In the genomic region with DNA sequence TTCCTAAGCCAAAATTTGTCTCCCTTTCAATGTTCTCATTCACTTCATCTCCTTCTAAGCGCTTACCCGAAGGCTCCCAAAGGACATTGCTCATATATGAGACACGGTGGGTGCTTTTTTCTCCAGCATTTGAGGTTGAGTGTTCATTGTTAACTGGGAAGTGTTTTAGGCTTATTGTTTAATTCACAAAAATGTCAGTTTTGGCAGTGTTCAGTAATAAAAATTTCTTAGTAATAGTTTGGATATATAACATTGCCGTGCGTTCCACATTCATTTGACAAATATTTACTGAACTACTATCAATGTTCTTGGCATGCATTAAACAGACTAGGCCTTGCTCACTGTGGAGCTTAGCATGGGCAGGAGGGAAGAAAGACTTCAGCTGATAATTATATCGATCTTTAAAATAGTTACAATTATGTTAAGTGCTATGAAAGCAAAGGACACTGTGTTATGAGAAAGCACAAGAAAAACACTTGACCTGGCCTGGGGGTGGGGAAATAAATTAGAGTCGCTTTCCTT, we compare ENCODE assay signal across 16 cellular contexts.
DNase-seq lines count a peak whose midpoint lies in the region; ATAC-seq, FAIRE-seq and TF ChIP-seq lines count a peak whose summit lies in the region.
"Had no signal": no experiment of that assay in that cellular context is flagged by ENCODE, and none has a peak within 500 bp of the region (broad histone marks: within the 10 kb centered on the region; RNA-seq: fewer than 3 reads in every experiment).

No MANE protein-coding gene starts in this region.

- ATAC-seq in IMR-90 (ENCODE audit: low read depth) (peak; percentile 65), GM21360 (IDR thresholded peaks at IDR 0.05; ENCODE audit: unreplicated experiment) (no peak)

- H3K56ac ChIP-seq in IMR-90 (ENCODE audit: extremely low read depth, insufficient read depth, low read length), result no peak overlapping the region

- TF ChIP-seq CTCF in IMR-90 (conservative IDR thresholded peaks at IDR 0.05; ENCODE audit: low read depth, low read length) (no peak), astrocyte (IDR thresholded peaks at IDR 0.05; ENCODE audit: insufficient read depth, low read depth, low read length) (no peak)

- H3K27me3 ChIP-seq in IMR-90 (ENCODE audit: control insufficient read depth, insufficient read depth, low read length) (no peaks in the 10 kb centered on the region), astrocyte (ENCODE audit: insufficient read depth, low read length) (no peaks in the 10 kb centered on the region)

- no peaks in the 10 kb centered on the region for H3K9me1 ChIP-seq in IMR-90 (ENCODE audit: insufficient read depth, low read length)

- no TSS peak for BruUV-seq in IMR-90 (replicated peaks; lab: Mats Ljungman, UMichigan)

- no peak overlapping the region for H3K14ac ChIP-seq in IMR-90 (replicated peaks; ENCODE audit: low read depth, low read length)

- H2BK20ac ChIP-seq in IMR-90 (ENCODE audit: low read depth, low read length), result no peak overlapping the region

- no peak overlapping the region for H3K27ac Mint-ChIP-seq in astrocyte (ENCODE audit: unreplicated experiment)
- H3K27ac Mint-ChIP-seq: CD4-positive, CD25-positive, alpha-beta regulatory T cell had no signal

- TF ChIP-seq RAD21 in IMR-90 (IDR thresholded peaks at IDR 0.05; ENCODE audit: low read length), result no peak

- no peak overlapping the region for H2BK15ac ChIP-seq in IMR-90 (ENCODE audit: low read depth, low read length)

- H3K4me1 Mint-ChIP-seq in astrocyte (ENCODE audit: low read depth, unreplicated experiment), result peaks cover 4% of the 10 kb centered on the region

- no peaks in the 10 kb centered on the region for H3K79me2 ChIP-seq in astrocyte (ENCODE audit: insufficient read depth, low read length)

- H3K36me3 ChIP-seq in IMR-90 (ENCODE audit: control insufficient read depth, insufficient read depth, low read length) (no peaks in the 10 kb centered on the region), astrocyte (ENCODE audit: insufficient read depth, low read length) (no peaks in the 10 kb centered on the region)

- H2AK9ac ChIP-seq in IMR-90 (replicated peaks; ENCODE audit: low read depth, low read length, poor library complexity), result no peak overlapping the region

- H4K8ac ChIP-seq in IMR-90 (ENCODE audit: low read depth in 2 of 2, low read length in 2 of 2), result no peak overlapping the region

- H3K4me3 Mint-ChIP-seq in astrocyte (ENCODE audit: unreplicated experiment), result no peak overlapping the region
- H3K4me3 Mint-ChIP-seq: CD4-positive, CD25-positive, alpha-beta regulatory T cell had no signal

- H3K18ac ChIP-seq in IMR-90 (ENCODE audit: low read depth, low read length), result no peak overlapping the region

- no peak overlapping the region for H3K23ac ChIP-seq in IMR-90 (ENCODE audit: low read depth, low read length)

- no peak overlapping the region for H3K4me3 ChIP-seq in IMR-90 (ENCODE audit: insufficient read depth, low read depth, low read length)
- no peak overlapping the region for H3K4me3 ChIP-seq in astrocyte (ENCODE audit: insufficient read depth, low read depth, low read length)

- intact Hi-C loops in IMR-90 (cut with micrococcal nuclease), result loop anchor here (1.0 to 5.0 kb wide), 3 partner anchors 82 to 536 kb away; a partner anchor contains a TSS

- H3K36me3 Mint-ChIP-seq in astrocyte (ENCODE audit: low read depth, unreplicated experiment), result no peaks in the 10 kb centered on the region
- H3K36me3 Mint-ChIP-seq: CD4-positive, CD25-positive, alpha-beta regulatory T cell had no signal

- H3K27ac ChIP-seq in IMR-90 (ENCODE audit: insufficient read depth, low read length) (no peak overlapping the region), astrocyte (ENCODE audit: low read depth, low read length) (no peak overlapping the region)

- POLR2A ChIA-PET in IMR-90 (lab: Charles Lee; ENCODE audit: unreplicated experiment), result no interaction called here

- no peak for TF ChIP-seq POLR2A in IMR-90 (IDR thresholded peaks at IDR 0.05; ENCODE audit: low read depth, low read length)

- H3K9me3 ChIP-seq in IMR-90 (ENCODE audit: control insufficient read depth, insufficient read depth, low read length) (no peaks in the 10 kb centered on the region), astrocyte (ENCODE audit: insufficient read depth, low read depth, low read length) (no peaks in the 10 kb centered on the region)

- H2AK5ac ChIP-seq in IMR-90 (ENCODE audit: low read depth, low read length), result no peak overlapping the region

- no peak overlapping the region for H3K4me2 ChIP-seq in IMR-90 (ENCODE audit: low read depth, low read length)
- no peak overlapping the region for H3K4me2 ChIP-seq in astrocyte (ENCODE audit: low read length)

- CTCF ChIA-PET in IMR-90 (lab: Yijun Ruan, JAX), result interaction anchor here (0.7 to 1.2 kb wide), 3 partner anchors 536 to 574 kb away, joined by 3 to 11 read pairs (median 3); no protein-coding TSS in a partner anchor

- WGBS in IMR-90 (ENCODE audit: extremely low coverage in 2 of 2, insufficient read length in 1 of 2), 2 experiments, result no CpG with 5 or more reads among the region's 7 CpGs

- FAIRE-seq in astrocyte (lab: Jason Lieb, UNC), result no peak

- H3K4ac ChIP-seq in IMR-90 (ENCODE audit: low read depth, low read length), result no peak overlapping the region

- H2BK120ac ChIP-seq in IMR-90 (ENCODE audit: low read depth, low read length), result no peak overlapping the region

- no peaks in the 10 kb centered on the region for H3K27me3 Mint-ChIP-seq in astrocyte (ENCODE audit: low read depth, unreplicated experiment)

- H2AFZ ChIP-seq in IMR-90 (replicated peaks; ENCODE audit: low read length, poor library complexity) (no peak overlapping the region), astrocyte (ENCODE audit: low read depth, low read length) (peak overlapping the region; percentile 25)

- H3K9ac ChIP-seq in IMR-90 (ENCODE audit: low read depth, low read length) (no peak overlapping the region), astrocyte (ENCODE audit: low read length) (no peak overlapping the region)

- no peak overlapping the region for H2BK5ac ChIP-seq in IMR-90 (ENCODE audit: low read depth, low read length, poor library complexity, severe bottlenecking)

- peaks cover 2% of the 10 kb centered on the region for H3K9me3 Mint-ChIP-seq in astrocyte (ENCODE audit: unreplicated experiment)

- no peak overlapping the region for H4K5ac ChIP-seq in IMR-90 (ENCODE audit: low read depth, low read length)

- DNase-seq in IMR-90 (peak; percentile 21), NCI-H1105 treated with DMSO at 0.1 percent for 48 hours (lab: John Stamatoyannopoulos, UW) (peak; percentile 71), NCI-H69 (lab: John Stamatoyannopoulos, UW) (peak; percentile 53), astrocyte (ENCODE audit: low read depth) (no peak), T-helper 1 cell (no peak), GOT3 (lab: John Stamatoyannopoulos, UW) (no peak)
- DNase-seq: ACHN; Calu3; CD4-positive, CD25-positive, alpha-beta regulatory T cell; GF-D8; H7; Kasumi-1; NCI-H2029; NCI-H226; OCI-M1 had no signal

- H4K91ac ChIP-seq in IMR-90 (ENCODE audit: insufficient read depth, low read depth, low read length), result no peak overlapping the region

- no peaks in the 10 kb centered on the region for H4K20me1 ChIP-seq in IMR-90 (ENCODE audit: insufficient read depth, low read length)
- no peaks in the 10 kb centered on the region for H4K20me1 ChIP-seq in astrocyte (ENCODE audit: insufficient read depth, low read length)

- in situ Hi-C loops in IMR-90 (cut with MboI; ENCODE audit: low sequenced_read_pairs), result loop anchor here (25.0 kb wide), 1 partner anchor 1663 kb away; a partner anchor contains a TSS

- H3K4me1 ChIP-seq in IMR-90 (ENCODE audit: control insufficient read depth, insufficient read depth, low read length) (no peaks in the 10 kb centered on the region; the same call in 1 of the 2 replicates), astrocyte (ENCODE audit: insufficient read depth, low read length) (peaks cover 5% of the 10 kb centered on the region)

- dilution Hi-C loops in IMR-90 (cut with HindIII; ENCODE audit: low sequenced_read_pairs, unreplicated experiment), result no loop called here

- H3K79me1 ChIP-seq in IMR-90 (ENCODE audit: low read depth in 1 of 2, low read length in 2 of 2), result no peaks in the 10 kb centered on the region

TF ChIP-seq in IMR-90, 13 proteins besides CTCF, POLR2A, EP300 and RAD21:
- TF ChIP-seq SMC3 (IDR thresholded peaks at IDR 0.05; ENCODE audit: low read depth, low read length) (no peak), MXI1 (IDR thresholded peaks at IDR 0.05; ENCODE audit: borderline replicate concordance, low read depth, low read length) (no peak), BHLHE40 (IDR thresholded peaks at IDR 0.05; ENCODE audit: low read depth, low read length) (no peak), NFE2L2 (IDR thresholded peaks at IDR 0.05; ENCODE audit: low read depth, low read length) (no peak), MAZ (IDR thresholded peaks at IDR 0.05; ENCODE audit: borderline replicate concordance, low read depth, low read length) (no peak), CEBPB (IDR thresholded peaks at IDR 0.05; ENCODE audit: low read depth, low read length) (no peak), RFX5 (IDR thresholded peaks at IDR 0.05; ENCODE audit: low read depth, low read length) (no peak), MAFK (IDR thresholded peaks at IDR 0.05; ENCODE audit: low read depth, low read length) (no peak)
- TF ChIP-seq, protein P1, sequence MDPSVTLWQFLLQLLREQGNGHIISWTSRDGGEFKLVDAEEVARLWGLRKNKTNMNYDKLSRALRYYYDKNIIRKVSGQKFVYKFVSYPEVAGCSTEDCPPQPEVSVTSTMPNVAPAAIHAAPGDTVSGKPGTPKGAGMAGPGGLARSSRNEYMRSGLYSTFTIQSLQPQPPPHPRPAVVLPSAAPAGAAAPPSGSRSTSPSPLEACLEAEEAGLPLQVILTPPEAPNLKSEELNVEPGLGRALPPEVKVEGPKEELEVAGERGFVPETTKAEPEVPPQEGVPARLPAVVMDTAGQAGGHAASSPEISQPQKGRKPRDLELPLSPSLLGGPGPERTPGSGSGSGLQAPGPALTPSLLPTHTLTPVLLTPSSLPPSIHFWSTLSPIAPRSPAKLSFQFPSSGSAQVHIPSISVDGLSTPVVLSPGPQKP (IDR thresholded peaks at IDR 0.05; ENCODE audit: borderline replicate concordance, low read depth, low read length), result no peak

Comparison
In these comparisons a context has a peak if more than half of its experiments do, and no peak if none do; other contexts are left out.
1. DNase-seq: peak in IMR-90 (single experiment), NCI-H1105 treated with DMSO at 0.1 percent for 48 hours (single experiment) and NCI-H69 (single experiment); none in astrocyte (single experiment), T-helper 1 cell (0 of 5) and GOT3 (single experiment).